In genomic region chr14:22837750-22838538, GRCh38 we compare ENCODE assay signal across 8 cellular contexts. TPM values are rescaled to one million over a fixed set of nuclear protein-coding genes. Genes with fewer than 3 reads are reported as not detected.
DNase-seq lines count a peak whose midpoint lies in the region; ATAC-seq and TF ChIP-seq lines count a peak whose summit lies in the region.

No MANE protein-coding gene starts in this region.

- peaks cover 17 to 39% (median 33%) of the 10 kb centered on the region in 3 donors for H3K4me1 Mint-ChIP-seq in naive B cell

- H3K9me2 ChIP-seq in PC-3 (replicated peaks; ENCODE audit: low read length) = no peaks in the 10 kb centered on the region

- peak overlapping the region; percentile 68 to 99 (median 84) for H3K4me3 Mint-ChIP-seq in naive B cell

- POLR2A ChIA-PET in PC-3 (lab: Charles Lee; ENCODE audit: unreplicated experiment) = interaction anchor here (0.5 to 2.1 kb wide), 3 partner anchors 13 to 248 kb away, joined by 3 to 14 read pairs (median 7); partner anchors contain the start of gene DAD1

- peak overlapping the region; percentile 94 for H3K9ac ChIP-seq in PC-3 (ENCODE audit: low read length)

- H3K27me3 Mint-ChIP-seq in naive B cell = peaks cover 0 to 25% (median 0%) of the 10 kb centered on the region in 3 donors

- H4K20me1 ChIP-seq in PC-3 (ENCODE audit: low read length) = no peaks in the 10 kb centered on the region

- H3K4me3 ChIP-seq in PC-3 (ENCODE audit: low read length) = peak overlapping the region; percentile 93
- H3K4me3 ChIP-seq in effector memory CD4-positive, alpha-beta T cell (ENCODE audit: insufficient read depth, low read depth, low read length, poor library complexity, severe bottlenecking) = no peak overlapping the region

- peaks cover 43% of the 10 kb centered on the region for H3K79me2 ChIP-seq in PC-3 (ENCODE audit: low read length)

- intact Hi-C loops in PC-3 (cut with micrococcal nuclease) = loop anchor here (1.0 kb wide), 1 partner anchor 13 kb away; no protein-coding TSS in a partner anchor

- BruUV-seq in PC-3 (replicated peaks; lab: Mats Ljungman, UMichigan) = TSS peak; percentile 67

- H3K9me3 Mint-ChIP-seq in naive B cell = no peaks in the 10 kb centered on the region

- H2AFZ ChIP-seq in PC-3 (ENCODE audit: low read length) = peak overlapping the region; percentile 66

- H3K36me3 ChIP-seq in PC-3 (ENCODE audit: low read depth, low read length) = peaks cover 23% of the 10 kb centered on the region; the same call in 1 of the 2 replicates
- H3K36me3 ChIP-seq in effector memory CD4-positive, alpha-beta T cell (ENCODE audit: control insufficient read depth, insufficient read depth, low read length) = peaks cover 14% of the 10 kb centered on the region

- H3K36me3 Mint-ChIP-seq in naive B cell = no peaks in the 10 kb centered on the region

- H3F3A ChIP-seq in PC-3 (ENCODE audit: low read length, unreplicated experiment) = peaks cover 6% of the 10 kb centered on the region

- H3K27ac ChIP-seq in PC-3 (ENCODE audit: low read length) = peak overlapping the region; percentile 47
- H3K27ac ChIP-seq in effector memory CD4-positive, alpha-beta T cell (ENCODE audit: insufficient read depth, low read length, poor library complexity, severe bottlenecking) = no peak overlapping the region

- H3K27ac Mint-ChIP-seq in naive B cell = peak overlapping the region in 2 of 6 donors; percentile 91 to 98

- H3K4me1 ChIP-seq in PC-3 (ENCODE audit: insufficient read depth, low read length) = peaks cover 22% of the 10 kb centered on the region; the same call in 1 of the 2 replicates
- H3K4me1 ChIP-seq in effector memory CD4-positive, alpha-beta T cell (ENCODE audit: control insufficient read depth, insufficient read depth, low read length, poor library complexity, severe bottlenecking) = peaks cover 6% of the 10 kb centered on the region

- ATAC-seq in PC-3 = peak; percentile 37
- ATAC-seq in esophagus mucosa = peak; percentile 53
- peak in 1 of 2 donors; percentile 27 for ATAC-seq in naive B cell (ENCODE audit: low read depth in 2 of 2)
- ATAC-seq in GM18502 (IDR thresholded peaks at IDR 0.05; ENCODE audit: poor library complexity, unreplicated experiment) = no peak

- no peak for TF ChIP-seq CTCF in PC-3 (conservative IDR thresholded peaks at IDR 0.05; ENCODE audit: low read depth, low read length)

- peak; percentile 43 for DNase-seq in AG08395 (ENCODE audit: low spot score)
- DNase-seq in PC-3 = peak; percentile 51
- no peak for DNase-seq in naive B cell
- DNase-seq in effector memory CD4-positive, alpha-beta T cell = no peak
- no peak for DNase-seq in NCI-H774 (lab: John Stamatoyannopoulos, UW)
- DNase-seq in stimulated activated CD4-positive, alpha-beta T cell treated with anti-CD3 and anti-CD28 coated beads, Interleukin-1b, Interleukin-23, amount 100 ng/mL, for 48 hours = no peak

- no peaks in the 10 kb centered on the region for H3K9me3 ChIP-seq in PC-3 (ENCODE audit: low read length)
- no peaks in the 10 kb centered on the region for H3K9me3 ChIP-seq in effector memory CD4-positive, alpha-beta T cell (ENCODE audit: control insufficient read depth, low read length)

- CTCF ChIA-PET in PC-3 (lab: Charles Lee) = interaction anchor here (0.9 to 2.5 kb wide), 2 partner anchors 13 to 248 kb away, joined by 3 to 11 read pairs; no protein-coding TSS in a partner anchor

- peak overlapping the region; percentile 90 for H3K4me2 ChIP-seq in PC-3 (ENCODE audit: low read length)

- H3K27me3 ChIP-seq in PC-3 (ENCODE audit: low read length) = no peaks in the 10 kb centered on the region
- H3K27me3 ChIP-seq in effector memory CD4-positive, alpha-beta T cell (replicated peaks; ENCODE audit: control insufficient read depth, insufficient read depth, low read length, poor library complexity, severe bottlenecking) = peaks cover 19% of the 10 kb centered on the region

RNA-seq across cellular contexts. Expression of gene MMP14, which starts 1.6 kb away (rescaled TPM):
- total RNA-seq in PC-3 (2014; rRNA removed) (80.4 and 85.0 TPM in 2 replicates), esophagus mucosa (109 TPM)
- not detected for polyA plus RNA-seq in naive B cell (ENCODE audit: low read depth in 6 of 6)

RNA-seq across cellular contexts. Expression of gene MRPL52, which starts 8.3 kb away (rescaled TPM):
- total RNA-seq in PC-3 (2014; rRNA removed) (114 and 180 TPM in 2 replicates), esophagus mucosa (103 TPM)
- polyA plus RNA-seq in naive B cell (ENCODE audit: low read depth in 6 of 6) = 100 to 1,000 TPM in 5 of 6 donors, 10 to 100 TPM in 1; 75.0 to 232 (median 186) TPM

RNA-seq across cellular contexts. Expression of gene SLC7A7, which starts 22.7 kb away (rescaled TPM):
- total RNA-seq in PC-3 (2014; rRNA removed) (not detected in 2 replicates), esophagus mucosa (1.4 TPM)
- polyA plus RNA-seq in naive B cell (ENCODE audit: low read depth in 6 of 6) = 10 to 100 TPM; 16.2 to 78.3 (median 28.7) TPM

RNA-seq across cellular contexts. Expression of gene LRP10, which starts 33.6 kb away (rescaled TPM):
- total RNA-seq in PC-3 (2014; rRNA removed) (46.5 and 59.3 TPM in 2 replicates), esophagus mucosa (173 TPM)
- polyA plus RNA-seq in naive B cell (ENCODE audit: low read depth in 6 of 6) = 100 to 1,000 TPM in 3 of 6 donors, 10 to 100 TPM in 3; 72.7 to 125 (median 92.6) TPM

RNA-seq across cellular contexts. Expression of gene REM2, which starts 45.1 kb away (rescaled TPM):
- total RNA-seq in PC-3 (2014; rRNA removed) (0.18 TPM in 1 of 2 replicates, not detected in the other), esophagus mucosa (0.32 TPM)
- 1 to 10 TPM; 1.1 to 2.3 (median 1.4) TPM for polyA plus RNA-seq in naive B cell (ENCODE audit: low read depth in 6 of 6)

Comparison
In these comparisons a context has a peak if more than half of its experiments do, and no peak if none do; other contexts are left out.
1. DNase-seq: peak in AG08395 (single experiment) and PC-3 (single experiment); none in naive B cell (single experiment), effector memory CD4-positive, alpha-beta T cell (0 of 3), NCI-H774 (single experiment) and stimulated activated CD4-positive, alpha-beta T cell treated with anti-CD3 and anti-CD28 coated beads, Interleukin-1b, Interleukin-23, amount 100 ng/mL, for 48 hours (single experiment).